ENCODE assay signal across 32 cellular contexts in the genomic region with DNA sequence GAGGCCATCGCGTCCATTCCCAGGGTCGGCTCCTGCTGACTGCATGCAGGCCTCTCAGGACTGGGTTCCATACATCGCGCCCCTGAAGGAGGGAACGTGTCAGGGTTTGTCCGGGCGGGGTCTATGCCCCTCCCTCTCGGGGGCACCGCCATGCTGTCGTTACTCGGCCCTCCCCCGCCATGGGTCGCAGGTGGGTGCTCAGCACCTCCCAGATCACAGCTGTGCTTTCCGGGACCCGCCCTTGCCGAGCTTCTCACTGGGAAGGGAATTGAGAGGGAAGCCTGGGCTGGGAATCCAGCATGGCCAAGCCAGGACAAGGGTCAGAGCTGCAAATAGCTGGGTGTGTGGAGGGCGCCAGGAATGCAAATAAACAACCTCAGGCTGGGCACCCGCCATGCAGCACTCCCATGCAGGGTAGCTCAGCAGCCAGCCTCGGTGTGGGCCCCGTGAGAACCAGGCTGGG. TPM values are rescaled to one million over a fixed set of nuclear protein-coding genes. Genes with fewer than 3 reads are reported as not detected.
DNase-seq lines count a peak whose midpoint lies in the region; ATAC-seq, FAIRE-seq and TF ChIP-seq lines count a peak whose summit lies in the region.
"Had no signal": no experiment of that assay in that cellular context is flagged by ENCODE, and none has a peak within 500 bp of the region (broad histone marks: within the 10 kb centered on the region; RNA-seq: fewer than 3 reads in every experiment).

A gene (minus strand): TSS at position 270 of the 463 bp plus-strand sequence. CDS start 118 bp downstream, at position 152.

- ATAC-seq in Right ventricle myocardium inferior: peak; percentile 39
- ATAC-seq in GM21447 (IDR thresholded peaks at IDR 0.05; ENCODE audit: unreplicated experiment): no peak
- ATAC-seq: naive thymus-derived CD8-positive, alpha-beta T cell had no signal

- H3K36me3 ChIP-seq in right atrium auricular region: no peaks in the 10 kb centered on the region
- peaks cover 7 to 10% of the 10 kb centered on the region in 2 donors for H3K36me3 ChIP-seq in kidney (ENCODE audit: control insufficient read depth in 1 of 2, insufficient read depth in 2 of 2, low read length in 2 of 2)
- H3K36me3 ChIP-seq in neural progenitor cell: no peaks in the 10 kb centered on the region
- H3K36me3 ChIP-seq in tibial artery: no peaks in the 10 kb centered on the region
- H3K36me3 ChIP-seq: brain microvascular endothelial cell had no signal

- intact Hi-C loops in Right ventricle myocardium inferior (cut with DNase I): no loop called here
- intact Hi-C loops in kidney (cut with DNase I): no loop called here
- intact Hi-C loops in tibial artery (cut with DNase I; ENCODE audit: low total_unique reads): no loop called here

- DNase-seq in Right ventricle myocardium inferior (ENCODE audit: missing footprints) (no peak), right atrium auricular region (ENCODE audit: low spot score) (no peak), kidney (no peak), neural progenitor cell (ENCODE audit: low spot score) (no peak), tibial artery (no peak), erythroblast (lab: John Stamatoyannopoulos, UW) (no peak), CD1c-positive myeloid dendritic cell (ENCODE audit: extremely low spot score) (no peak)
- DNase-seq: 8988T; activated CD4-positive, alpha-beta memory T cell treated with anti-CD3 and anti-CD28 coated beads for 36 hours; activated CD8-positive, alpha-beta memory T cell treated with anti-CD3 and anti-CD28 coated beads, Interleukin-2, amount 50 U/mL, for 4 hours; activated naive CD4-positive, alpha-beta T cell treated with anti-CD3 and anti-CD28 coated beads, Interleukin-2, amount 50 U/mL, for 16 hours; amniotic stem cell; brain microvascular endothelial cell; CD4-positive, alpha-beta memory T cell; DMS 273 treated with DMSO at 0.1 percent for 48 hours; effector memory CD4-positive, alpha-beta T cell; GM23248; mesendoderm; naive thymus-derived CD8-positive, alpha-beta T cell; NCI-H1048; NCI-H1694 treated with DMSO at 0.1 percent for 48 hours; NCI-H2227 treated with DMSO at 0.1 percent for 48 hours; NCI-H526 treated with DMSO at 0.1 percent for 48 hours; right cardiac atrium; stimulated activated naive CD4-positive, alpha-beta T cell; testis had no signal

- H3K27ac ChIP-seq in right atrium auricular region (no peak within 1 kb of the TSS), kidney (ENCODE audit: low read depth in 2 of 2, low read length in 2 of 2) (peak within 1 kb of the TSS; percentile 73 to 86), neural progenitor cell (no peak within 1 kb of the TSS), tibial artery (no peak within 1 kb of the TSS)
- H3K27ac ChIP-seq: brain microvascular endothelial cell, GM23248, HL-60, testis had no signal

- no peak for TF ChIP-seq POLR2A in erythroblast (IDR thresholded peaks at IDR 0.05; ENCODE audit: low read length)

- no peak for FAIRE-seq in kidney (lab: Jason Lieb, UNC)
- FAIRE-seq: GM12891 had no signal

- H3K36me3 Mint-ChIP-seq in neural progenitor cell: no peaks in the 10 kb centered on the region
- H3K36me3 Mint-ChIP-seq: activated CD4-positive, alpha-beta memory T cell treated with anti-CD3 and anti-CD28 coated beads for 36 hours; CD4-positive, alpha-beta memory T cell; naive thymus-derived CD8-positive, alpha-beta T cell had no signal

- H3K79me2 ChIP-seq in neural progenitor cell (ENCODE audit: low read depth): no peaks in the 10 kb centered on the region

- H3K9me3 ChIP-seq in right atrium auricular region: no peaks in the 10 kb centered on the region
- no peaks in the 10 kb centered on the region for H3K9me3 ChIP-seq in kidney (ENCODE audit: control insufficient read depth in 1 of 2, low read length in 2 of 2)
- H3K9me3 ChIP-seq in neural progenitor cell (ENCODE audit: low read depth): no peaks in the 10 kb centered on the region
- no peaks in the 10 kb centered on the region for H3K9me3 ChIP-seq in tibial artery
- H3K9me3 ChIP-seq: testis had no signal

- peak within 1 kb of the TSS; percentile 69 for H3K27ac Mint-ChIP-seq in neural progenitor cell
- H3K27ac Mint-ChIP-seq: activated CD4-positive, alpha-beta memory T cell treated with anti-CD3 and anti-CD28 coated beads for 36 hours; CD4-positive, alpha-beta memory T cell; naive thymus-derived CD8-positive, alpha-beta T cell had no signal

- H2AFZ ChIP-seq in neural progenitor cell (replicated peaks): no peak within 1 kb of the TSS
- H2AFZ ChIP-seq: GM23248 had no signal

- peaks cover 13% of the 10 kb centered on the region for H3K27me3 Mint-ChIP-seq in neural progenitor cell (ENCODE audit: insufficient read depth, low read depth)
- H3K27me3 Mint-ChIP-seq: activated CD4-positive, alpha-beta memory T cell treated with anti-CD3 and anti-CD28 coated beads for 36 hours; CD4-positive, alpha-beta memory T cell had no signal

- no peak within 1 kb of the TSS for H3K4me3 Mint-ChIP-seq in neural progenitor cell
- H3K4me3 Mint-ChIP-seq: activated CD4-positive, alpha-beta memory T cell treated with anti-CD3 and anti-CD28 coated beads for 36 hours; CD4-positive, alpha-beta memory T cell; naive thymus-derived CD8-positive, alpha-beta T cell had no signal

- H3K4me1 ChIP-seq in right atrium auricular region (no peaks in the 10 kb centered on the region), kidney (ENCODE audit: control insufficient read depth in 1 of 2, insufficient read depth in 1 of 2, low read depth in 1 of 2, low read length in 2 of 2) (peaks cover 6 to 15% of the 10 kb centered on the region in 2 donors), neural progenitor cell (peaks cover 11% of the 10 kb centered on the region), tibial artery (peaks cover 0 to 18% (median 13%) of the 10 kb centered on the region in 4 donors)

- H3F3A ChIP-seq in neural progenitor cell (ENCODE audit: low read depth): peaks cover 5% of the 10 kb centered on the region

- H3K27me3 ChIP-seq in right atrium auricular region: no peaks in the 10 kb centered on the region
- H3K27me3 ChIP-seq in neural progenitor cell: no peaks in the 10 kb centered on the region
- H3K27me3 ChIP-seq in tibial artery: no peaks in the 10 kb centered on the region
- H3K27me3 ChIP-seq: testis had no signal

- H3K9me3 Mint-ChIP-seq in neural progenitor cell: no peaks in the 10 kb centered on the region
- H3K9me3 Mint-ChIP-seq: activated CD4-positive, alpha-beta memory T cell treated with anti-CD3 and anti-CD28 coated beads for 36 hours; naive thymus-derived CD8-positive, alpha-beta T cell had no signal

- H3K9ac ChIP-seq in kidney (ENCODE audit: low read length in 2 of 2) (peak within 1 kb of the TSS in 1 of 2 donors; percentile 35), neural progenitor cell (no peak within 1 kb of the TSS)
- H3K9ac ChIP-seq: GM23248 had no signal

- no peaks in the 10 kb centered on the region for H4K20me1 ChIP-seq in neural progenitor cell (ENCODE audit: low read depth)

- H3K4me2 ChIP-seq in neural progenitor cell: no peak within 1 kb of the TSS

- peaks cover 22% of the 10 kb centered on the region for H3K4me1 Mint-ChIP-seq in neural progenitor cell
- H3K4me1 Mint-ChIP-seq: CD4-positive, alpha-beta memory T cell; naive thymus-derived CD8-positive, alpha-beta T cell had no signal

- no peak within 1 kb of the TSS for H3K4me3 ChIP-seq in right atrium auricular region
- H3K4me3 ChIP-seq in kidney (ENCODE audit: low read length in 2 of 2): peak within 1 kb of the TSS; percentile 10 to 47
- H3K4me3 ChIP-seq in neural progenitor cell: no peak within 1 kb of the TSS
- peak within 1 kb of the TSS; percentile 24 to 34 for H3K4me3 ChIP-seq in tibial artery
- H3K4me3 ChIP-seq: GM23248, testis had no signal

- TF ChIP-seq CTCF in right atrium auricular region (IDR thresholded peaks at IDR 0.05) (no peak), kidney (IDR thresholded peaks at IDR 0.05; ENCODE audit: borderline replicate concordance, extremely low read depth, insufficient read depth) (no peak), neural progenitor cell (IDR thresholded peaks at IDR 0.05) (no peak), tibial artery (IDR thresholded peaks at IDR 0.05) (no peak)

RNA-seq across cellular contexts. Expression of the gene that starts here (rescaled TPM):
- total RNA-seq in Right ventricle myocardium inferior (0.41 TPM), right atrium auricular region (under 1 TPM in 1 of 2 donors, not detected in 1; 0.08 TPM), kidney (1.1 TPM), neural progenitor cell (ENCODE audit: low replicate concordance) (0.09 TPM in 1 of 2 replicates, not detected in the other)
- polyA plus RNA-seq in kidney (ENCODE audit: insufficient read depth, low read depth, low replicate concordance): 7.5 TPM
- total RNA-seq: activated CD4-positive, alpha-beta memory T cell treated with anti-CD3 and anti-CD28 coated beads for 36 hours; CD4-positive, alpha-beta memory T cell; fibroblast of villous mesenchyme; GM23248; naive thymus-derived CD8-positive, alpha-beta T cell; SK-MEL-5; T-helper 1 cell treated with Interleukin-12 subunit alpha and Interleukin-12 subunit beta and Interleukin-4 antibody, amounts not matched to agents 30 ng/mL and 1 ng/mL, for 36 hours had no signal
- polyA plus RNA-seq: CD4-positive, alpha-beta memory T cell; GM23248; naive thymus-derived CD8-positive, alpha-beta T cell had no signal

Comparison
In these comparisons a context has a peak if more than half of its experiments do, and no peak if none do; other contexts are left out.
1. Peak in ATAC-seq in Right ventricle myocardium inferior; RNA of the gene not detected or under 1 TPM.
2. H3K27ac ChIP-seq: peak in kidney (2 of 2); none in right atrium auricular region (0 of 2), neural progenitor cell (single experiment) and tibial artery (0 of 2).
3. H3K4me3 ChIP-seq: peak in kidney (2 of 2) and tibial artery (2 of 2); none in right atrium auricular region (0 of 2) and neural progenitor cell (single experiment).